20 cellular contexts compared by ENCODE assay signal in the genomic region with DNA sequence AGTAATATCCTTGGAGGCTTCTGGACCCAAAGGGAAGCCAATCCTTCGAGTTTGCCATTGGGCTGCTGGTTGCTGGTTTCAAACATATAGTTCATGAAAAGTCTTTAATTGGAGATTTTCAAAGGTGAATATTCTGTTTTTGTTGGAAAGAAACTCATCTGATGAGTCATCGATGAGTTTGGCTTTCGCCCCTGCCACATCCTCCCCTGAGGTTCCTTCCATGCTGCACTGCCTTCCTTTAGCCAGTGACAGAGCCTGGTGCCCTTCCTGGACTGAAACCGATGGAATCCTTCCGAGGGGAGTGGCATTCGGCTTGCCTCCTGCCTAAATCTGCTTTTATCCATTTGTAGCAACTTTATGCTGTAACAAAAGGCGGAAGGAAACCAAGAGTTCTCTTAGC.
A peak's percentile ranks its signal among the peaks of the same experiment; 100 is the strongest.
DNase-seq lines count a peak whose midpoint lies in the region; ATAC-seq, FAIRE-seq and TF ChIP-seq lines count a peak whose summit lies in the region.
"Had no signal": no experiment of that assay in that cellular context is flagged by ENCODE, and none has a peak within 500 bp of the region (broad histone marks: within the 10 kb centered on the region; RNA-seq: fewer than 3 reads in every experiment).

No MANE protein-coding gene starts in this region.

- WGBS in K562 (ENCODE audit: insufficient coverage, low coverage, missing lambda C conversion rate): 8% methylated on average over 7 of the region's 7 CpGs

- H3K27ac Mint-ChIP-seq in memory B cell (peak overlapping the region; percentile 28), neural progenitor cell (no peak overlapping the region)
- H3K27ac Mint-ChIP-seq: activated CD4-positive, alpha-beta T cell treated with anti-CD3 and anti-CD28 coated beads, Interleukin-2, amount 10 ng/mL, durations not matched to agents 24 days and 14 days; activated naive CD4-positive, alpha-beta T cell treated with anti-CD3 and anti-CD28 coated beads, Interleukin-2, amount 50 U/mL, for 72 hours; B cell; nephron had no signal

- H3K9me3 ChIP-seq in K562 (replicated peaks; ENCODE audit: control insufficient read depth, insufficient read depth, low read depth, low read length) (no peaks in the 10 kb centered on the region), neural progenitor cell (ENCODE audit: low read depth) (no peaks in the 10 kb centered on the region)
- H3K9me3 ChIP-seq: suprapubic skin had no signal

- H2AFZ ChIP-seq in K562 (ENCODE audit: low read depth, low read length) (no peak overlapping the region), neural progenitor cell (replicated peaks) (no peak overlapping the region)

- H3K27me3 ChIP-seq in K562 (ENCODE audit: control insufficient read depth in 2 of 2, insufficient read depth in 2 of 2, low read length in 2 of 2) (peaks cover 40 to 74% of the 10 kb centered on the region in 2 experiments; a peak in 4 of 5 replicates), neural progenitor cell (no peaks in the 10 kb centered on the region)
- H3K27me3 ChIP-seq: suprapubic skin had no signal

- 0 out of 3 replicates have a peak, but pooled peaks have one; percentile 37 for ATAC-seq in K562
- no peak for ATAC-seq in memory B cell (ENCODE audit: low read depth)
- no peak for ATAC-seq in GM18867 (IDR thresholded peaks at IDR 0.05; ENCODE audit: unreplicated experiment)
- ATAC-seq: activated naive CD4-positive, alpha-beta T cell treated with anti-CD3 and anti-CD28 coated beads, Interleukin-2, amount 50 U/mL, for 72 hours had no signal

- H3K9me1 ChIP-seq in K562 (ENCODE audit: control insufficient read depth, insufficient read depth, low read length): no peaks in the 10 kb centered on the region

- no peak for FAIRE-seq in K562 (lab: Jason Lieb, UNC)

- no TSS peak for BruUV-seq in K562 (replicated peaks; lab: Mats Ljungman, UMichigan)

- H3F3A ChIP-seq in neural progenitor cell (ENCODE audit: low read depth): no peaks in the 10 kb centered on the region

- H3K27ac ChIP-seq in K562 (ENCODE audit: extremely low read depth, low read depth, low read length) (no peak overlapping the region), neural progenitor cell (no peak overlapping the region)
- H3K27ac ChIP-seq: suprapubic skin had no signal

- no peak for TF ChIP-seq CTCF in K562 (IDR thresholded peaks at IDR 0.05 in 2 of 3, conservative IDR thresholded peaks at IDR 0.05 in 1 of 3; ENCODE audit: insufficient read depth in 2 of 3, low read depth in 1 of 3, low read length in 3 of 3)
- no peak for TF ChIP-seq CTCF in neural progenitor cell (IDR thresholded peaks at IDR 0.05)

- H3K4me2 ChIP-seq in K562 (ENCODE audit: insufficient read depth, low read length) (no peak overlapping the region), neural progenitor cell (no peak overlapping the region)

- H3K4me1 ChIP-seq in K562 (replicated peaks in 1 of 2; ENCODE audit: control insufficient read depth in 2 of 2, insufficient read depth in 2 of 2, low read length in 2 of 2) (no peaks in the 10 kb centered on the region), neural progenitor cell (peaks cover 10% of the 10 kb centered on the region)
- H3K4me1 ChIP-seq: suprapubic skin had no signal

- TF ChIP-seq POLR2A in K562 (conservative IDR thresholded peaks at IDR 0.05): no peak

- H3K4me3 Mint-ChIP-seq in memory B cell (no peak overlapping the region), neural progenitor cell (no peak overlapping the region)
- H3K4me3 Mint-ChIP-seq: activated CD4-positive, alpha-beta T cell treated with anti-CD3 and anti-CD28 coated beads, Interleukin-2, amount 10 ng/mL, durations not matched to agents 24 days and 14 days; B cell; central memory CD8-positive, alpha-beta T cell; nephron had no signal

- H3K36me3 ChIP-seq in K562 (ENCODE audit: control insufficient read depth, insufficient read depth, low read length) (no peaks in the 10 kb centered on the region), neural progenitor cell (no peaks in the 10 kb centered on the region)
- H3K36me3 ChIP-seq: suprapubic skin had no signal

- no peaks in the 10 kb centered on the region for H3K79me2 ChIP-seq in K562 (ENCODE audit: control insufficient read depth, insufficient read depth, low read length)
- no peaks in the 10 kb centered on the region for H3K79me2 ChIP-seq in neural progenitor cell (ENCODE audit: low read depth)

- H3K4me3 ChIP-seq in K562: no peak overlapping the region
- H3K4me3 ChIP-seq in neural progenitor cell: no peak overlapping the region
- H3K4me3 ChIP-seq: lung, suprapubic skin had no signal

- intact Hi-C loops in K562 (cut with micrococcal nuclease): loop anchor here (5.0 kb wide), 1 partner anchor 298 kb away; no protein-coding TSS in a partner anchor

- CTCF ChIA-PET in K562 (lab: Yijun Ruan, JAX; ENCODE audit: low intra/inter-chr PET ratio): no interaction called here

- H4K20me1 ChIP-seq in K562 (replicated peaks; ENCODE audit: control insufficient read depth, insufficient read depth, low read length) (no peaks in the 10 kb centered on the region), neural progenitor cell (ENCODE audit: low read depth) (no peaks in the 10 kb centered on the region)

- TF ChIP-seq RAD21 in K562 (CRISPR knock-in tag; conservative IDR thresholded peaks at IDR 0.05 in 1 of 2, IDR thresholded peaks at IDR 0.05 in 1 of 2): no peak

- POLR2A ChIA-PET in K562 (lab: Yijun Ruan, JAX): interaction anchor here (1.2 kb wide), 1 partner anchor 9 kb away, joined by 3 read pairs; no protein-coding TSS in a partner anchor

- no peak overlapping the region for H3K9ac ChIP-seq in K562 (ENCODE audit: insufficient read depth in 1 of 2, low read depth in 2 of 2, low read length in 2 of 2)
- no peak overlapping the region for H3K9ac ChIP-seq in neural progenitor cell

- in situ Hi-C loops in K562 (cut with MboI): no loop called here

- H3K4me1 Mint-ChIP-seq in memory B cell (peaks cover under 1% of the 10 kb centered on the region), neural progenitor cell (peaks cover 3% of the 10 kb centered on the region)
- H3K4me1 Mint-ChIP-seq: activated CD4-positive, alpha-beta T cell treated with anti-CD3 and anti-CD28 coated beads, Interleukin-2, amount 10 ng/mL, durations not matched to agents 24 days and 14 days; central memory CD8-positive, alpha-beta T cell; nephron had no signal

- no peaks in the 10 kb centered on the region for H3K36me3 Mint-ChIP-seq in memory B cell
- peaks cover 9% of the 10 kb centered on the region for H3K36me3 Mint-ChIP-seq in neural progenitor cell
- H3K36me3 Mint-ChIP-seq: activated naive CD4-positive, alpha-beta T cell treated with anti-CD3 and anti-CD28 coated beads, Interleukin-2, amount 50 U/mL, for 72 hours had no signal

- no peaks in the 10 kb centered on the region for H3K9me3 Mint-ChIP-seq in memory B cell
- no peaks in the 10 kb centered on the region for H3K9me3 Mint-ChIP-seq in neural progenitor cell
- H3K9me3 Mint-ChIP-seq: activated CD4-positive, alpha-beta T cell treated with anti-CD3 and anti-CD28 coated beads, Interleukin-2, amount 10 ng/mL, durations not matched to agents 24 days and 14 days; activated naive CD4-positive, alpha-beta T cell treated with anti-CD3 and anti-CD28 coated beads, Interleukin-2, amount 50 U/mL, for 72 hours; central memory CD8-positive, alpha-beta T cell; nephron had no signal

- DNase-seq in EH (ENCODE audit: low read depth) (peak; percentile 66), LHCN-M2 (ENCODE audit: low read depth) (peak; percentile 62), K562 (ENCODE audit: extremely low read depth in 1 of 4, low spot score in 3 of 4) (no peak), memory B cell (ENCODE audit: low spot score in 2 of 2) (no peak), NCI-H2029 (lab: John Stamatoyannopoulos, UW) (no peak), medulla oblongata (ENCODE audit: extremely low spot score) (no peak), neural progenitor cell (ENCODE audit: low spot score) (no peak)
- DNase-seq: activated CD4-positive, alpha-beta T cell treated with anti-CD3 and anti-CD28 coated beads, Interleukin-2, amount 10 ng/mL, durations not matched to agents 24 days and 14 days; DMS53; NCI-H1092; retina; SHP77 treated with DMSO at 0.1 percent for 48 hours; T-helper 9 cell had no signal

- TF ChIP-seq EP300 in K562 (IDR thresholded peaks at IDR 0.05; ENCODE audit: low read length): no peak

- H3K27me3 Mint-ChIP-seq in memory B cell (peaks cover 1% of the 10 kb centered on the region), neural progenitor cell (ENCODE audit: insufficient read depth, low read depth) (peaks cover 12% of the 10 kb centered on the region)
- H3K27me3 Mint-ChIP-seq: activated CD4-positive, alpha-beta T cell treated with anti-CD3 and anti-CD28 coated beads, Interleukin-2, amount 10 ng/mL, durations not matched to agents 24 days and 14 days; B cell; central memory CD8-positive, alpha-beta T cell had no signal

TF ChIP-seq in K562, 482 proteins besides CTCF, POLR2A, EP300 and RAD21:
- no peak for TF ChIP-seq PHF20 (IDR thresholded peaks at IDR 0.05; ENCODE audit: partially characterized antibody)
- no peak for TF ChIP-seq ZNF830 (CRISPR knock-in tag; IDR thresholded peaks at IDR 0.05)
- peak; percentile 49 for TF ChIP-seq JUNB (CRISPR knock-in tag; conservative IDR thresholded peaks at IDR 0.05)
- peak; percentile 50; the same call in 1 of the 2 replicates for TF ChIP-seq FOSL1 (tag; conservative IDR thresholded peaks at IDR 0.05)
- TF ChIP-seq NEUROD1 (IDR thresholded peaks at IDR 0.05; ENCODE audit: borderline replicate concordance, low read depth, low read length, partially characterized antibody): no peak
- no peak for TF ChIP-seq YBX1 (IDR thresholded peaks at IDR 0.05)
- TF ChIP-seq, protein P1, sequence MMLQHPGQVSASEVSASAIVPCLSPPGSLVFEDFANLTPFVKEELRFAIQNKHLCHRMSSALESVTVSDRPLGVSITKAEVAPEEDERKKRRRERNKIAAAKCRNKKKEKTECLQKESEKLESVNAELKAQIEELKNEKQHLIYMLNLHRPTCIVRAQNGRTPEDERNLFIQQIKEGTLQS (IDR thresholded peaks at IDR 0.05): peak; percentile 72
- TF ChIP-seq, protein P1 (CRISPR knock-in tag; conservative IDR thresholded peaks at IDR 0.05): no peak

Comparison
In these comparisons a context has a peak if more than half of its experiments do, and no peak if none do; other contexts are left out.
1. DNase-seq: peak in EH (single experiment) and LHCN-M2 (single experiment); none in K562 (0 of 4), memory B cell (0 of 2), NCI-H2029 (single experiment), medulla oblongata (single experiment) and neural progenitor cell (single experiment).